Comparison of ENCODE assay signal across 9 cellular contexts in genomic region chr12:103588680-103589079, GRCh38. TPM values are rescaled to one million over a fixed set of nuclear protein-coding genes. Genes with fewer than 3 reads are reported as not detected.
"Had no signal": no experiment of that assay in that cellular context is flagged by ENCODE, and none has a peak within 500 bp of the region (broad histone marks: within the 10 kb centered on the region; RNA-seq: fewer than 3 reads in every experiment).

No MANE protein-coding gene starts in this region.

- H3K4me2 ChIP-seq: GM23338 had no signal

- H3K4me3 ChIP-seq: GM23338 had no signal

- DNase-seq: H9, HCEC 1CT, KBM-7 had no signal

- ATAC-seq: GM23338, HepG2 had no signal

- FAIRE-seq: H1, H54, HepG2 had no signal

- H2AFZ ChIP-seq: GM23338 had no signal

RNA-seq across cellular contexts. Expression of gene STAB2, which starts 1.6 kb away (rescaled TPM):
- total RNA-seq: H1, HepG2, HT1080 had no signal
- polyA plus RNA-seq: GM23338, H1, HepG2, IgD-negative memory B cell had no signal
